ENCODE assay signal across 8 cellular contexts in genomic region chr17:44324571-44325275, GRCh38. TPM values are rescaled to one million over a fixed set of nuclear protein-coding genes. Genes with fewer than 3 reads are reported as not detected.
DNase-seq lines count a peak whose midpoint lies in the region; TF ChIP-seq lines count a peak whose summit lies in the region.

Gene SLC25A39 (minus strand): TSS chr17:44324823. CDS start chr17:44323562, 1,261 bp downstream.

- peak within 1 kb of the TSS; percentile 88 to 94 for H3K4me3 Mint-ChIP-seq in H9
- H3K4me3 Mint-ChIP-seq in neural crest cell: peak within 1 kb of the TSS; percentile 88

- H3K18ac ChIP-seq in H9 (ENCODE audit: insufficient read length, low read depth, low read length): peak within 1 kb of the TSS; percentile 22

- no peaks in the 10 kb centered on the region for H4K20me1 ChIP-seq in H9 (ENCODE audit: control insufficient read depth, insufficient read depth, insufficient read length)

- H3K4me1 Mint-ChIP-seq in H9 (peaks cover 6 to 19% of the 10 kb centered on the region in 2 experiments), neural crest cell (peaks cover 23% of the 10 kb centered on the region)

- peaks cover 13% of the 10 kb centered on the region for H3K23me2 ChIP-seq in H9 (ENCODE audit: insufficient read length, low read depth, low read length, poor library complexity, severe bottlenecking)

- no peak within 1 kb of the TSS for H2BK12ac ChIP-seq in H9 (ENCODE audit: insufficient read length, low read depth, low read length)

- no peak within 1 kb of the TSS for H2BK15ac ChIP-seq in H9 (ENCODE audit: low read depth, low read length)

- H3K4me1 ChIP-seq in ES-I3 (ENCODE audit: insufficient read depth, low read length) (no peaks in the 10 kb centered on the region), H9 (ENCODE audit: insufficient read depth, low read length) (no peaks in the 10 kb centered on the region), stomach smooth muscle (ENCODE audit: control insufficient read depth, insufficient read depth, low read length) (peaks cover 20% of the 10 kb centered on the region)

- no peak for TF ChIP-seq CTCF in H9 (conservative IDR thresholded peaks at IDR 0.05)
- no peak for TF ChIP-seq CTCF in fibroblast of villous mesenchyme (IDR thresholded peaks at IDR 0.05; ENCODE audit: insufficient read depth, low read depth, low read length)
- no peak for TF ChIP-seq CTCF in neural crest cell (conservative IDR thresholded peaks at IDR 0.05)

- H3K27me3 ChIP-seq in H9 (ENCODE audit: insufficient read depth, low read length) (no peaks in the 10 kb centered on the region), MG63 (no peaks in the 10 kb centered on the region), stomach smooth muscle (ENCODE audit: control insufficient read depth in 1 of 2, insufficient read depth in 2 of 2, low read length in 2 of 2) (no peaks in the 10 kb centered on the region)

- H3T11ph ChIP-seq in H9 (ENCODE audit: low read length): no peak within 1 kb of the TSS

- H3K27ac Mint-ChIP-seq in H9 (peak within 1 kb of the TSS in 1 of 3 experiments; percentile 23; a peak in 1 of 7 replicates), neural crest cell (ENCODE audit: unreplicated experiment) (no peak within 1 kb of the TSS)

- H3K27ac ChIP-seq in H9 (ENCODE audit: insufficient read length, low read depth, low read length): no peak within 1 kb of the TSS
- peak within 1 kb of the TSS; percentile 94 for H3K27ac ChIP-seq in stomach smooth muscle (ENCODE audit: low read length)

- H3K4ac ChIP-seq in H9 (ENCODE audit: low read depth, low read length): no peak within 1 kb of the TSS

- no CpG with 5 or more reads among the region's 85 CpGs for WGBS in H9 (ENCODE audit: extremely low coverage, insufficient read length, low lambda C conversion rate)

- peaks cover 4% of the 10 kb centered on the region for H3K79me1 ChIP-seq in H9 (ENCODE audit: insufficient read depth, low read depth, low read length, poor library complexity, severe bottlenecking)

- H2BK120ac ChIP-seq in H9 (ENCODE audit: low read depth, low read length, poor library complexity, severe bottlenecking): no peak within 1 kb of the TSS

- H4K8ac ChIP-seq in H9 (replicated peaks; ENCODE audit: insufficient read length, low read depth, low read length): no peak within 1 kb of the TSS

- peaks cover 19% of the 10 kb centered on the region for H3K27me3 Mint-ChIP-seq in H9 (ENCODE audit: low read depth)
- peaks cover 22% of the 10 kb centered on the region for H3K27me3 Mint-ChIP-seq in neural crest cell (ENCODE audit: low read depth)

- H3K79me2 ChIP-seq in H9 (ENCODE audit: insufficient read depth, low read length): peaks cover 4% of the 10 kb centered on the region; the same call in 1 of the 2 replicates

- H3K9ac ChIP-seq in ES-I3 (ENCODE audit: low read depth, low read length) (peak within 1 kb of the TSS; percentile 94), H9 (ENCODE audit: extremely low read depth, insufficient read length, low read length) (peak within 1 kb of the TSS; percentile 57), stomach smooth muscle (ENCODE audit: low read length in 2 of 2) (peak within 1 kb of the TSS; percentile 86 to 91)

- peak within 1 kb of the TSS; percentile 76 for H3K4me2 ChIP-seq in H9 (ENCODE audit: insufficient read depth, insufficient read length, low read length)

- H3K56ac ChIP-seq in H9 (ENCODE audit: insufficient read length, low read depth, low read length): no peak within 1 kb of the TSS

- H3K4me3 ChIP-seq in MG63: peak within 1 kb of the TSS; percentile 81
- peak within 1 kb of the TSS; percentile 84 for H3K4me3 ChIP-seq in fibroblast of villous mesenchyme (ENCODE audit: low read depth, low read length)
- H3K4me3 ChIP-seq in stomach smooth muscle (ENCODE audit: low read length in 2 of 2): peak within 1 kb of the TSS; percentile 86 to 89

- no peaks in the 10 kb centered on the region for H3K9me3 Mint-ChIP-seq in H9
- H3K9me3 Mint-ChIP-seq in neural crest cell: no peaks in the 10 kb centered on the region

- H4K91ac ChIP-seq in H9 (ENCODE audit: insufficient read length, low read depth, low read length): no peak within 1 kb of the TSS

- no peaks in the 10 kb centered on the region for H3K9me3 ChIP-seq in ES-I3 (ENCODE audit: control insufficient read depth, insufficient read depth, low read length)
- H3K9me3 ChIP-seq in H9 (ENCODE audit: control insufficient read depth, low read depth, low read length): no peaks in the 10 kb centered on the region
- no peaks in the 10 kb centered on the region for H3K9me3 ChIP-seq in MG63
- no peaks in the 10 kb centered on the region for H3K9me3 ChIP-seq in stomach smooth muscle (ENCODE audit: control insufficient read depth in 2 of 2, low read length in 2 of 2)

- H4K5ac ChIP-seq in H9 (ENCODE audit: insufficient read length, low read depth, low read length): no peak within 1 kb of the TSS

- no peak within 1 kb of the TSS for H2AFZ ChIP-seq in H9 (ENCODE audit: low read length)

- H3K36me3 Mint-ChIP-seq in H9 (ENCODE audit: insufficient read depth in 1 of 3, low read depth in 3 of 3) (peaks cover 16 to 38% (median 24%) of the 10 kb centered on the region in 3 experiments), neural crest cell (ENCODE audit: low read depth) (no peaks in the 10 kb centered on the region)

- DNase-seq in H9: peak; percentile 96
- DNase-seq in MG63: peak; percentile 95
- DNase-seq in SHP77 treated with DMSO at 0.1 percent for 48 hours (lab: John Stamatoyannopoulos, UW): peak; percentile 84
- DNase-seq in activated gamma-delta T cell treated with Interleukin-2 at 50 U/mL for 16 hours: peak; percentile 95
- DNase-seq in fibroblast of villous mesenchyme (ENCODE audit: low read depth): peak; percentile 95
- peak; percentile 95 for DNase-seq in neural crest cell (ENCODE audit: low read depth, low spot score)

- H2BK20ac ChIP-seq in H9 (ENCODE audit: low read depth, low read length, poor library complexity, severe bottlenecking): no peak within 1 kb of the TSS

- peak within 1 kb of the TSS; percentile 51 for H3K14ac ChIP-seq in H9 (ENCODE audit: insufficient read depth, low read length)

- H3K36me3 ChIP-seq in ES-I3 (ENCODE audit: insufficient read depth, low read length): peaks cover 14% of the 10 kb centered on the region
- H3K36me3 ChIP-seq in MG63: peaks cover 38% of the 10 kb centered on the region
- H3K36me3 ChIP-seq in stomach smooth muscle (ENCODE audit: control insufficient read depth in 2 of 2, insufficient read depth in 2 of 2, low read length in 2 of 2): peaks cover 16 to 17% of the 10 kb centered on the region in 2 donors

- no peak within 1 kb of the TSS for H3K23ac ChIP-seq in H9 (ENCODE audit: insufficient read length, low read depth, low read length)

- no peak within 1 kb of the TSS for H2AK5ac ChIP-seq in H9 (ENCODE audit: insufficient read length, low read length)

- H2BK5ac ChIP-seq in H9 (ENCODE audit: insufficient read length, low read length): no peak within 1 kb of the TSS

RNA-seq across cellular contexts. Expression of gene SLC25A39, which starts in this region (rescaled TPM):
- total RNA-seq in H9 (2021) (227 and 235 TPM in 2 replicates), fibroblast of villous mesenchyme (58.9 and 61.7 TPM in 2 replicates), neural crest cell (114 and 122 TPM in 2 replicates)
- 142 and 155 TPM in 2 replicates for total RNA-seq in MG63 (2014; rRNA removed; shearing (Covaris generic); ENCODE audit: low replicate concordance)
